37 cellular contexts compared by ENCODE assay signal in genomic region chr1:237859014-237859413, GRCh38. TPM values are rescaled to one million over a fixed set of nuclear protein-coding genes. Genes with fewer than 3 reads are reported as not detected.
"Had no signal": no experiment of that assay in that cellular context is flagged by ENCODE, and none has a peak within 500 bp of the region (broad histone marks: within the 10 kb centered on the region; RNA-seq: fewer than 3 reads in every experiment).

No MANE protein-coding gene starts in this region.

- H3K36me3 ChIP-seq: adrenal gland, cardiac muscle cell, colonic mucosa, esophagus squamous epithelium, gastrocnemius medialis, heart left ventricle had no signal

- H3K36me3 Mint-ChIP-seq: activated CD4-positive, alpha-beta memory T cell treated with anti-CD3 and anti-CD28 coated beads for 36 hours; activated CD8-positive, alpha-beta memory T cell treated with anti-CD3 and anti-CD28 coated beads, Interleukin-2, amount 10 ng/mL, durations not matched to agents 7 days and 5 days; activated naive CD4-positive, alpha-beta T cell treated with anti-CD3 and anti-CD28 coated beads, Interleukin-2, amount 50 U/mL, for 24 hours; activated naive CD8-positive, alpha-beta T cell treated with anti-CD3 and anti-CD28 coated beads for 36 hours had no signal

- H3K27ac ChIP-seq: adrenal gland, body of pancreas, cardiac muscle cell, colonic mucosa, epithelial cell of prostate, esophagus squamous epithelium, gastrocnemius medialis, heart left ventricle had no signal

- H3K4me3 ChIP-seq: adrenal gland, body of pancreas, cardiac muscle cell, colonic mucosa, esophagus squamous epithelium, gastrocnemius medialis, heart left ventricle had no signal

- H3K27me3 Mint-ChIP-seq: activated CD4-positive, alpha-beta memory T cell treated with anti-CD3 and anti-CD28 coated beads for 36 hours; activated CD4-positive, alpha-beta T cell treated with anti-CD3 and anti-CD28 coated beads for 36 hours; activated CD4-positive, alpha-beta T cell treated with anti-CD3 and anti-CD28 coated beads, Interleukin-2, amount 10 ng/mL, durations not matched to agents 24 days and 14 days; activated CD8-positive, alpha-beta memory T cell treated with anti-CD3 and anti-CD28 coated beads, Interleukin-2, amount 10 ng/mL, durations not matched to agents 7 days and 5 days; activated naive CD4-positive, alpha-beta T cell treated with anti-CD3 and anti-CD28 coated beads, Interleukin-2, amount 50 U/mL, for 24 hours; effector memory CD8-positive, alpha-beta T cell had no signal

- H3K27me3 ChIP-seq: adrenal gland, body of pancreas, cardiac muscle cell, colonic mucosa, esophagus squamous epithelium, gastrocnemius medialis, heart left ventricle had no signal

- H3K27ac Mint-ChIP-seq: activated CD4-positive, alpha-beta memory T cell treated with anti-CD3 and anti-CD28 coated beads for 36 hours; activated CD4-positive, alpha-beta T cell treated with anti-CD3 and anti-CD28 coated beads for 36 hours; activated CD4-positive, alpha-beta T cell treated with anti-CD3 and anti-CD28 coated beads, Interleukin-2, amount 10 ng/mL, durations not matched to agents 24 days and 14 days; activated CD8-positive, alpha-beta memory T cell treated with anti-CD3 and anti-CD28 coated beads, Interleukin-2, amount 10 ng/mL, durations not matched to agents 7 days and 5 days; activated CD8-positive, alpha-beta T cell treated with anti-CD3 and anti-CD28 coated beads, Interleukin-2, amount 10 ng/mL, durations not matched to agents 7 days and 5 days; activated naive CD4-positive, alpha-beta T cell treated with anti-CD3 and anti-CD28 coated beads for 36 hours; activated naive CD4-positive, alpha-beta T cell treated with anti-CD3 and anti-CD28 coated beads, Interleukin-2, amount 50 U/mL, for 24 hours; activated naive CD8-positive, alpha-beta T cell treated with anti-CD3 and anti-CD28 coated beads for 36 hours; activated naive CD8-positive, alpha-beta T cell treated with anti-CD3 and anti-CD28 coated beads, Interleukin-2, amount 50 U/mL, for 24 hours; activated T-helper 1 cell treated with anti-CD3 and anti-CD28 coated beads, Interleukin-12 subunit alpha, Interleukin-12 subunit beta, Interleukin-2, Interleukin-4 antibody, amounts not matched to agents 30 ng/mL and 10 ng/mL and 1 ng/mL, durations not matched to agents 14 hours and 24 hours and 36 hours; activated T-helper 2 cell treated with anti-CD3 and anti-CD28 coated beads, Interferon-gamma antibody, Interleukin-2, Interleukin-4, amounts not matched to agents 10 μg/mL and 5 μg/mL and 100 μg/mL, durations not matched to agents 14 hours and 24 hours and 36 hours; effector memory CD8-positive, alpha-beta T cell had no signal

- H3K9me3 Mint-ChIP-seq: activated CD4-positive, alpha-beta memory T cell treated with anti-CD3 and anti-CD28 coated beads for 36 hours; activated CD4-positive, alpha-beta T cell treated with anti-CD3 and anti-CD28 coated beads, Interleukin-2, amount 10 ng/mL, durations not matched to agents 24 days and 14 days; activated naive CD4-positive, alpha-beta T cell treated with anti-CD3 and anti-CD28 coated beads for 36 hours; activated naive CD4-positive, alpha-beta T cell treated with anti-CD3 and anti-CD28 coated beads, Interleukin-2, amount 50 U/mL, for 24 hours; activated naive CD8-positive, alpha-beta T cell treated with anti-CD3 and anti-CD28 coated beads for 36 hours; activated naive CD8-positive, alpha-beta T cell treated with anti-CD3 and anti-CD28 coated beads, Interleukin-2, amount 50 U/mL, for 24 hours; activated T-helper 1 cell treated with anti-CD3 and anti-CD28 coated beads, Interleukin-12 subunit alpha, Interleukin-12 subunit beta, Interleukin-2, Interleukin-4 antibody, amounts not matched to agents 30 ng/mL and 10 ng/mL and 1 ng/mL, durations not matched to agents 14 hours and 24 hours and 36 hours; activated T-helper 2 cell treated with anti-CD3 and anti-CD28 coated beads, Interferon-gamma antibody, Interleukin-2, Interleukin-4, amounts not matched to agents 10 μg/mL and 5 μg/mL and 100 μg/mL, durations not matched to agents 14 hours and 24 hours and 36 hours had no signal

- DNase-seq: activated CD4-positive, alpha-beta memory T cell treated with anti-CD3 and anti-CD28 coated beads for 36 hours; activated CD4-positive, alpha-beta T cell treated with anti-CD3 and anti-CD28 coated beads for 36 hours; activated CD4-positive, alpha-beta T cell treated with anti-CD3 and anti-CD28 coated beads, Interleukin-2, amount 10 ng/mL, durations not matched to agents 24 days and 14 days; activated CD4-positive, CD25-positive, alpha-beta regulatory T cell; activated CD4-positive, CD25-positive, alpha-beta regulatory T cell treated with anti-CD3 and anti-CD28 coated beads, Interleukin-2, amount 50 U/mL, for 72 hours; activated CD8-positive, alpha-beta memory T cell treated with anti-CD3 and anti-CD28 coated beads, Interleukin-2, amount 10 ng/mL, durations not matched to agents 7 days and 5 days; activated CD8-positive, alpha-beta memory T cell treated with anti-CD3 and anti-CD28 coated beads, Interleukin-2, amount 50 U/mL, for 4 hours; activated CD8-positive, alpha-beta T cell treated with anti-CD3 and anti-CD28 coated beads, Interleukin-2, amount 10 ng/mL, durations not matched to agents 7 days and 5 days; activated effector memory CD4-positive, alpha-beta T cell treated with anti-CD3 and anti-CD28 coated beads, Interleukin-2, amount 50 U/mL, for 16 hours; activated naive CD4-positive, alpha-beta T cell treated with anti-CD3 and anti-CD28 coated beads for 36 hours; activated naive CD8-positive, alpha-beta T cell treated with anti-CD3 and anti-CD28 coated beads for 36 hours; activated naive CD8-positive, alpha-beta T cell treated with anti-CD3 and anti-CD28 coated beads, Interleukin-2, amount 50 U/mL, for 24 hours; activated T-cell treated with anti-CD3 and anti-CD28 coated beads, Interleukin-2, amount 50 U/mL, for 1 hour; activated T-cell treated with anti-CD3 and anti-CD28 coated beads, Interleukin-2, amount 50 U/mL, for 48 hours; adrenal gland; amygdala; aorta; body of pancreas; central memory CD4-positive, alpha-beta T cell; cerebellar nuclear complex; colonic mucosa; effector memory CD8-positive, alpha-beta T cell; esophagus squamous epithelium; gastrocnemius medialis; glutamatergic neuron; heart left ventricle; T-helper 2 cell had no signal

- ATAC-seq: activated CD4-positive, alpha-beta T cell treated with anti-CD3 and anti-CD28 coated beads for 36 hours; activated CD8-positive, alpha-beta memory T cell treated with anti-CD3 and anti-CD28 coated beads, Interleukin-2, amount 10 ng/mL, durations not matched to agents 7 days and 5 days; activated CD8-positive, alpha-beta T cell treated with anti-CD3 and anti-CD28 coated beads, Interleukin-2, amount 10 ng/mL, durations not matched to agents 7 days and 5 days; activated naive CD8-positive, alpha-beta T cell treated with anti-CD3 and anti-CD28 coated beads, Interleukin-2, amount 50 U/mL, for 24 hours; body of pancreas; effector memory CD8-positive, alpha-beta T cell; gastrocnemius medialis; heart left ventricle had no signal

- H3K4me1 ChIP-seq: colonic mucosa, gastrocnemius medialis had no signal

- H3K4me1 Mint-ChIP-seq: activated CD4-positive, alpha-beta T cell treated with anti-CD3 and anti-CD28 coated beads for 36 hours; activated CD4-positive, alpha-beta T cell treated with anti-CD3 and anti-CD28 coated beads, Interleukin-2, amount 10 ng/mL, durations not matched to agents 24 days and 14 days; activated CD8-positive, alpha-beta memory T cell treated with anti-CD3 and anti-CD28 coated beads, Interleukin-2, amount 10 ng/mL, durations not matched to agents 7 days and 5 days; activated naive CD4-positive, alpha-beta T cell treated with anti-CD3 and anti-CD28 coated beads, Interleukin-2, amount 50 U/mL, for 24 hours; activated naive CD8-positive, alpha-beta T cell treated with anti-CD3 and anti-CD28 coated beads for 36 hours; activated naive CD8-positive, alpha-beta T cell treated with anti-CD3 and anti-CD28 coated beads, Interleukin-2, amount 50 U/mL, for 24 hours had no signal

- H3K9me3 ChIP-seq: body of pancreas, colonic mucosa, esophagus squamous epithelium, gastrocnemius medialis, heart left ventricle had no signal

- H3K4me3 Mint-ChIP-seq: activated CD4-positive, alpha-beta memory T cell treated with anti-CD3 and anti-CD28 coated beads for 36 hours; activated CD4-positive, alpha-beta T cell treated with anti-CD3 and anti-CD28 coated beads for 36 hours; activated CD4-positive, alpha-beta T cell treated with anti-CD3 and anti-CD28 coated beads, Interleukin-2, amount 10 ng/mL, durations not matched to agents 24 days and 14 days; activated CD8-positive, alpha-beta memory T cell treated with anti-CD3 and anti-CD28 coated beads, Interleukin-2, amount 10 ng/mL, durations not matched to agents 7 days and 5 days; activated CD8-positive, alpha-beta T cell treated with anti-CD3 and anti-CD28 coated beads, Interleukin-2, amount 10 ng/mL, durations not matched to agents 7 days and 5 days; activated naive CD4-positive, alpha-beta T cell treated with anti-CD3 and anti-CD28 coated beads for 36 hours; activated naive CD4-positive, alpha-beta T cell treated with anti-CD3 and anti-CD28 coated beads, Interleukin-2, amount 50 U/mL, for 24 hours; activated naive CD8-positive, alpha-beta T cell treated with anti-CD3 and anti-CD28 coated beads for 36 hours; activated naive CD8-positive, alpha-beta T cell treated with anti-CD3 and anti-CD28 coated beads, Interleukin-2, amount 50 U/mL, for 24 hours; activated T-helper 1 cell treated with anti-CD3 and anti-CD28 coated beads, Interleukin-12 subunit alpha, Interleukin-12 subunit beta, Interleukin-2, Interleukin-4 antibody, amounts not matched to agents 30 ng/mL and 10 ng/mL and 1 ng/mL, durations not matched to agents 14 hours and 24 hours and 36 hours; effector memory CD8-positive, alpha-beta T cell had no signal

RNA-seq across cellular contexts. Expression of gene ZP4, which starts 31.7 kb away (rescaled TPM):
- total RNA-seq: activated CD4-positive, alpha-beta memory T cell treated with anti-CD3 and anti-CD28 coated beads for 36 hours; activated CD4-positive, alpha-beta T cell treated with anti-CD3 and anti-CD28 coated beads for 36 hours; activated CD4-positive, alpha-beta T cell treated with anti-CD3 and anti-CD28 coated beads, Interleukin-2, amount 10 ng/mL, durations not matched to agents 24 days and 14 days; activated CD8-positive, alpha-beta memory T cell treated with anti-CD3 and anti-CD28 coated beads for 36 hours; activated CD8-positive, alpha-beta memory T cell treated with anti-CD3 and anti-CD28 coated beads, Interleukin-2, amount 10 ng/mL, durations not matched to agents 7 days and 5 days; activated CD8-positive, alpha-beta T cell treated with anti-CD3 and anti-CD28 coated beads, Interleukin-2, amount 10 ng/mL, durations not matched to agents 7 days and 5 days; activated naive CD4-positive, alpha-beta T cell treated with anti-CD3 and anti-CD28 coated beads for 36 hours; activated naive CD8-positive, alpha-beta T cell treated with anti-CD3 and anti-CD28 coated beads for 36 hours; activated T-helper 1 cell treated with anti-CD3 and anti-CD28 coated beads, Interleukin-12 subunit alpha, Interleukin-12 subunit beta, Interleukin-2, Interleukin-4 antibody, amounts not matched to agents 30 ng/mL and 10 ng/mL and 1 ng/mL, durations not matched to agents 14 hours and 24 hours and 36 hours; activated T-helper 2 cell treated with anti-CD3 and anti-CD28 coated beads, Interferon-gamma antibody, Interleukin-2, Interleukin-4, amounts not matched to agents 10 μg/mL and 5 μg/mL and 100 μg/mL, durations not matched to agents 14 hours and 24 hours and 36 hours; adrenal gland; aorta; body of pancreas; cardiac muscle cell; colonic mucosa; dermis microvascular lymphatic vessel endothelial cell; esophagus squamous epithelium; fibroblast of lung; fibroblast of villous mesenchyme; gastrocnemius medialis; heart left ventricle; T-helper 1 cell treated with Interleukin-12 subunit alpha and Interleukin-12 subunit beta and Interleukin-4 antibody, amounts not matched to agents 30 ng/mL and 1 ng/mL, for 36 hours had no signal
